ENCODE assay signal across 12 cellular contexts in genomic region chr4:108045687-108046024, GRCh38. TPM values are rescaled to one million over a fixed set of nuclear protein-coding genes. Genes with fewer than 3 reads are reported as not detected.
DNase-seq lines count a peak whose midpoint lies in the region; ATAC-seq, FAIRE-seq and TF ChIP-seq lines count a peak whose summit lies in the region.
"Had no signal": no experiment of that assay in that cellular context is flagged by ENCODE, and none has a peak within 500 bp of the region (broad histone marks: within the 10 kb centered on the region; RNA-seq: fewer than 3 reads in every experiment).

No MANE protein-coding gene starts in this region.

- H3K4me3 ChIP-seq in right cardiac atrium (ENCODE audit: low read length) (no peak overlapping the region), upper lobe of right lung (no peak overlapping the region)
- H3K4me3 ChIP-seq: colonic mucosa, GM12878, SK-N-MC, tibial artery had no signal

- no peak for FAIRE-seq in RCC 7860 (lab: Jason Lieb, UNC)
- FAIRE-seq: GM12878 had no signal

- H3K27ac ChIP-seq in right cardiac atrium (ENCODE audit: low read length) (no peak overlapping the region), upper lobe of right lung (no peak overlapping the region)
- H3K27ac ChIP-seq: colonic mucosa, SK-N-MC, tibial artery had no signal

- H3K9me3 ChIP-seq in right cardiac atrium (ENCODE audit: control insufficient read depth, low read length): no peaks in the 10 kb centered on the region
- no peaks in the 10 kb centered on the region for H3K9me3 ChIP-seq in upper lobe of right lung
- H3K9me3 ChIP-seq: colonic mucosa, tibial artery had no signal

- H3K4me1 Mint-ChIP-seq in activated naive CD8-positive, alpha-beta T cell (ENCODE audit: low read depth): peaks cover 71% of the 10 kb centered on the region
- peaks cover 0 to 8% of the 10 kb centered on the region in 2 donors for H3K4me1 Mint-ChIP-seq in stimulated activated naive B cell treated with anti-CD40 and anti-IgM and Interleukin-4, amounts not matched to agents 10 μg/mL and 1 μg/mL and 100 μg/mL, for 72 hours

- peak overlapping the region; percentile 6 for H3K4me3 Mint-ChIP-seq in activated naive CD8-positive, alpha-beta T cell
- no peak overlapping the region for H3K4me3 Mint-ChIP-seq in stimulated activated naive B cell treated with anti-CD40 and anti-IgM and Interleukin-4, amounts not matched to agents 10 μg/mL and 1 μg/mL and 100 μg/mL, for 72 hours

- peaks cover 23% of the 10 kb centered on the region for H3K36me3 Mint-ChIP-seq in activated naive CD8-positive, alpha-beta T cell
- peaks cover 6 to 12% of the 10 kb centered on the region in 2 donors for H3K36me3 Mint-ChIP-seq in stimulated activated naive B cell treated with anti-CD40 and anti-IgM and Interleukin-4, amounts not matched to agents 10 μg/mL and 1 μg/mL and 100 μg/mL, for 72 hours

- 43% methylated on average over 3 of the region's 3 CpGs for WGBS in right cardiac atrium

- no peak for TF ChIP-seq CTCF in upper lobe of right lung (IDR thresholded peaks at IDR 0.05)

- no peaks in the 10 kb centered on the region for H3K36me3 ChIP-seq in upper lobe of right lung
- H3K36me3 ChIP-seq: colonic mucosa, tibial artery had no signal

- H3K4me1 ChIP-seq in right cardiac atrium (ENCODE audit: control insufficient read depth, insufficient read depth, low read length) (no peaks in the 10 kb centered on the region), upper lobe of right lung (no peaks in the 10 kb centered on the region)
- H3K4me1 ChIP-seq: colonic mucosa had no signal

- peak overlapping the region; percentile 87 for H3K27ac Mint-ChIP-seq in activated naive CD8-positive, alpha-beta T cell
- H3K27ac Mint-ChIP-seq in stimulated activated naive B cell treated with anti-CD40 and anti-IgM and Interleukin-4, amounts not matched to agents 10 μg/mL and 1 μg/mL and 100 μg/mL, for 72 hours: no peak overlapping the region

- ATAC-seq in right cardiac atrium: peak; percentile 59 to 64
- peak; percentile 77 for ATAC-seq in upper lobe of right lung
- ATAC-seq in stimulated activated naive B cell treated with anti-CD40 and anti-IgM and Interleukin-4, amounts not matched to agents 10 μg/mL and 1 μg/mL and 100 μg/mL, for 72 hours (replicated peaks): no peak
- ATAC-seq: GM12878 had no signal

- H3K27me3 ChIP-seq in right cardiac atrium (ENCODE audit: control insufficient read depth, insufficient read depth) (no peaks in the 10 kb centered on the region), upper lobe of right lung (no peaks in the 10 kb centered on the region)
- H3K27me3 ChIP-seq: colonic mucosa, tibial artery had no signal

- DNase-seq in stimulated activated CD4-positive, alpha-beta T cell treated with anti-CD3 and anti-CD28 coated beads, Interleukin-4, amount 100 ng/mL, for 24 hours: peak; percentile 22
- DNase-seq in stimulated activated CD4-positive, alpha-beta T cell treated with anti-CD3 and anti-CD28 coated beads, Interleukin-4, amount 100 ng/mL, for 1 hour: no peak
- DNase-seq in right cardiac atrium: peak; percentile 48 to 79 (median 49)
- no peak for DNase-seq in upper lobe of right lung
- no peak for DNase-seq in RCC 7860 (ENCODE audit: low spot score)
- no peak for DNase-seq in stimulated activated naive B cell treated with anti-CD40 and anti-IgM and Interleukin-4, amounts not matched to agents 10 μg/mL and 1 μg/mL and 100 μg/mL, for 72 hours
- DNase-seq in superior temporal gyrus (ENCODE audit: extremely low spot score): no peak
- DNase-seq: colonic mucosa, tibial artery had no signal

- H3K27me3 Mint-ChIP-seq in activated naive CD8-positive, alpha-beta T cell: no peaks in the 10 kb centered on the region
- no peaks in the 10 kb centered on the region for H3K27me3 Mint-ChIP-seq in stimulated activated naive B cell treated with anti-CD40 and anti-IgM and Interleukin-4, amounts not matched to agents 10 μg/mL and 1 μg/mL and 100 μg/mL, for 72 hours

- H3K9me3 Mint-ChIP-seq in activated naive CD8-positive, alpha-beta T cell (ENCODE audit: low read depth): no peaks in the 10 kb centered on the region
- H3K9me3 Mint-ChIP-seq in stimulated activated naive B cell treated with anti-CD40 and anti-IgM and Interleukin-4, amounts not matched to agents 10 μg/mL and 1 μg/mL and 100 μg/mL, for 72 hours: no peaks in the 10 kb centered on the region

- intact Hi-C loops in right cardiac atrium (cut with DNase I): no loop called here
- intact Hi-C loops in upper lobe of right lung (cut with DNase I): no loop called here

RNA-seq across cellular contexts. Expression of gene HADH, which starts 56.0 kb away (rescaled TPM):
- total RNA-seq in right cardiac atrium (100 to 1,000 TPM; 137 to 174 (median 154) TPM), upper lobe of right lung (37.9 TPM)
- polyA plus RNA-seq in right cardiac atrium: 160 TPM

Comparison
In these comparisons a context has a peak if more than half of its experiments do, and no peak if none do; other contexts are left out.
1. DNase-seq: peak in stimulated activated CD4-positive, alpha-beta T cell treated with anti-CD3 and anti-CD28 coated beads, Interleukin-4, amount 100 ng/mL, for 24 hours (single experiment) and right cardiac atrium (3 of 3); none in stimulated activated CD4-positive, alpha-beta T cell treated with anti-CD3 and anti-CD28 coated beads, Interleukin-4, amount 100 ng/mL, for 1 hour (single experiment), upper lobe of right lung (single experiment), RCC 7860 (single experiment), stimulated activated naive B cell treated with anti-CD40 and anti-IgM and Interleukin-4, amounts not matched to agents 10 μg/mL and 1 μg/mL and 100 μg/mL, for 72 hours (single experiment) and superior temporal gyrus (single experiment).
2. ATAC-seq: peak in right cardiac atrium (2 of 2) and upper lobe of right lung (single experiment); none in stimulated activated naive B cell treated with anti-CD40 and anti-IgM and Interleukin-4, amounts not matched to agents 10 μg/mL and 1 μg/mL and 100 μg/mL, for 72 hours (0 of 2).